22 cellular contexts compared by ENCODE assay signal in the genomic region with DNA sequence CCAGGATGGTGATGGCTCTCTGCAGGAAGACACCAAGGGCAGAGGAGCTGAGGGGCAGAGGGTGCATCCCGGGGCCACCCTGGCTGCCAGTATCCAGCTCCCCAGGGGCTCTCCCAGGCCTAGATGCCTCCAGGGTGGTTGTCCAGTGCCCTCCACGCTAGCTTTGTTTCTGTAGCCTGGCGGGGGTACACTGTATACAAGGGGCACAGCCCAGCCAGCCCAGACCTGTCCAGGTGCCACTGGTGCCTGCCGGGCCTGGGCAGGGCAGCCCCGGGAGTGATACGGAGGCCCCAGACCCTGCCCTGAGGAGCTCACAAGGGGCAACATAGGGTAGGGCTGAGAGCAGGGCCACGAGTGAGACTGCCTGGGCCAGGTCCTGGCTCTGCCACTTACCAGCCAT. TPM values are rescaled to one million over a fixed set of nuclear protein-coding genes. Genes with fewer than 3 reads are reported as not detected.
"Had no signal": no experiment of that assay in that cellular context is flagged by ENCODE, and none has a peak within 500 bp of the region (broad histone marks: within the 10 kb centered on the region; RNA-seq: fewer than 3 reads in every experiment).

No MANE protein-coding gene starts in this region.

- H3K4me1 ChIP-seq: Peyer's patch, SJSA1 had no signal

- H3K4me3 ChIP-seq: K562, PC-9, Peyer's patch, SJSA1, SK-N-MC had no signal

- ATAC-seq: K562, Right ventricle myocardium inferior had no signal

- H3K9me3 ChIP-seq: Peyer's patch, SJSA1 had no signal

- H2AFZ ChIP-seq: PC-9 had no signal

- H3K36me3 ChIP-seq: SJSA1 had no signal

- H3K4me2 ChIP-seq: KMS-11, PC-9 had no signal

- H3K27ac ChIP-seq: HL-60, KMS-11, PC-9, Peyer's patch, SJSA1, SK-N-MC had no signal

- H3K27me3 ChIP-seq: Peyer's patch, SJSA1 had no signal

- H3K9ac ChIP-seq: KMS-11 had no signal

- DNase-seq: Kasumi-1, MM.1S, NCI-H1092 treated with DMSO at 0.1 percent for 48 hours, NCI-H1436 treated with DMSO at 0.1 percent for 48 hours, NCI-H1694, NCI-H187 treated with DMSO at 0.1 percent for 48 hours, NCI-H2029 treated with DMSO at 0.1 percent for 48 hours, NCI-H2171 treated with DMSO at 0.1 percent for 48 hours, NCI-H2227 treated with DMSO at 0.1 percent for 48 hours, NCI-H524, NCI-H69, NCI-H774, OCI-M1, PC-9, Peyer's patch, SIG-M5 had no signal

RNA-seq across cellular contexts. Expression of a gene that starts 14.6 kb away (rescaled TPM):
- total RNA-seq: SJSA1 had no signal
